Comparison of ENCODE assay signal across 16 cellular contexts in genomic region chr11:119716475-119717057, GRCh38.
"Had no signal": no experiment of that assay in that cellular context is flagged by ENCODE, and none has a peak within 500 bp of the region (broad histone marks: within the 10 kb centered on the region; RNA-seq: fewer than 3 reads in every experiment).

No MANE protein-coding gene starts in this region.

- H3K4me3 ChIP-seq: adrenal gland, cardiac muscle cell, left ventricle myocardium inferior, mucosa of descending colon, sigmoid colon, spleen, stomach, thoracic aorta had no signal

- H3K9me3 Mint-ChIP-seq: activated CD8-positive, alpha-beta T cell treated with anti-CD3 and anti-CD28 coated beads for 36 hours; activated T-cell treated with anti-CD3 and anti-CD28 coated beads, Interleukin-2, amount 50 U/mL, for 4 hours; memory B cell; naive thymus-derived CD4-positive, alpha-beta T cell had no signal

- DNase-seq: activated CD4-positive, alpha-beta T cell treated with anti-CD3 and anti-CD28 coated beads for 4 hours; activated CD8-positive, alpha-beta T cell treated with anti-CD3 and anti-CD28 coated beads for 36 hours; activated effector memory CD4-positive, alpha-beta T cell treated with Interleukin-2 at 50 U/mL for 16 hours; activated naive CD4-positive, alpha-beta T cell treated with anti-CD3 and anti-CD28 coated beads, Interleukin-2, amount 50 U/mL, for 16 hours; activated T-cell treated with anti-CD3 and anti-CD28 coated beads, Interleukin-2, amount 50 U/mL, for 4 hours; adrenal gland; left ventricle myocardium inferior; naive thymus-derived CD4-positive, alpha-beta T cell; sigmoid colon; spleen; stomach; T-helper 9 cell had no signal

- H3K36me3 ChIP-seq: adrenal gland, cardiac muscle cell, left ventricle myocardium inferior, sigmoid colon, spleen, stomach, thoracic aorta had no signal

- H3K27me3 ChIP-seq: adrenal gland, cardiac muscle cell, sigmoid colon, spleen, stomach had no signal

- H3K27ac ChIP-seq: adrenal gland, cardiac muscle cell, left ventricle myocardium inferior, sigmoid colon, spleen, stomach, thoracic aorta had no signal

- H3K9me3 ChIP-seq: adrenal gland, left ventricle myocardium inferior, mucosa of descending colon, sigmoid colon, spleen, stomach, thoracic aorta had no signal

- H3K27ac Mint-ChIP-seq: activated CD8-positive, alpha-beta T cell treated with anti-CD3 and anti-CD28 coated beads for 36 hours; memory B cell; naive thymus-derived CD4-positive, alpha-beta T cell had no signal

- H3K4me1 ChIP-seq: adrenal gland, sigmoid colon had no signal

- H3K4me1 Mint-ChIP-seq: memory B cell had no signal

- H3K27me3 Mint-ChIP-seq: activated CD8-positive, alpha-beta T cell treated with anti-CD3 and anti-CD28 coated beads for 36 hours had no signal

- H3K36me3 Mint-ChIP-seq: memory B cell had no signal

- ATAC-seq: activated CD8-positive, alpha-beta T cell treated with anti-CD3 and anti-CD28 coated beads for 36 hours; activated T-cell treated with anti-CD3 and anti-CD28 coated beads, Interleukin-2, amount 50 U/mL, for 4 hours; mucosa of descending colon; naive thymus-derived CD4-positive, alpha-beta T cell had no signal

- H3K4me3 Mint-ChIP-seq: activated CD8-positive, alpha-beta T cell treated with anti-CD3 and anti-CD28 coated beads for 36 hours; activated T-cell treated with anti-CD3 and anti-CD28 coated beads, Interleukin-2, amount 50 U/mL, for 4 hours; memory B cell; naive thymus-derived CD4-positive, alpha-beta T cell had no signal
